20 cellular contexts compared by ENCODE assay signal in genomic region chr22:48784701-48785503, GRCh38.
"Had no signal": no experiment of that assay in that cellular context is flagged by ENCODE, and none has a peak within 500 bp of the region (broad histone marks: within the 10 kb centered on the region; RNA-seq: fewer than 3 reads in every experiment).

No MANE protein-coding gene starts in this region.

- H3K4me1 ChIP-seq: foreskin keratinocyte, left lung, transverse colon had no signal

- H3K27ac ChIP-seq: foreskin keratinocyte, left lung, transverse colon, VCaP had no signal

- H3K36me3 ChIP-seq: left lung, transverse colon had no signal

- ATAC-seq: activated CD4-positive, CD25-positive, alpha-beta regulatory T cell treated with anti-CD3 and anti-CD28 coated beads, Interleukin-2, amount 50 U/mL, for 24 hours; activated naive CD8-positive, alpha-beta T cell treated with anti-CD3 and anti-CD28 coated beads, Interleukin-2, amount 50 U/mL, for 24 hours; foreskin keratinocyte; left lung; sciatic nerve; SK-N-SH treated with all-trans-retinoic acid at 6 μM for 48 hours; stimulated activated memory B cell treated with anti-CD40 and anti-IgM and Interleukin-4, amounts not matched to agents 10 μg/mL and 1 μg/mL and 100 μg/mL, for 72 hours had no signal

- H3K9me3 ChIP-seq: left lung, transverse colon had no signal

- H3K36me3 Mint-ChIP-seq: memory B cell; stimulated activated memory B cell treated with anti-CD40 and anti-IgM and Interleukin-4, amounts not matched to agents 10 μg/mL and 1 μg/mL and 100 μg/mL, for 72 hours had no signal

- H3K4me3 ChIP-seq: left lung, smooth muscle cell, transverse colon had no signal

- H3K4me2 ChIP-seq: smooth muscle cell had no signal

- H3K27me3 ChIP-seq: foreskin keratinocyte, left lung, transverse colon had no signal

- H3K27me3 Mint-ChIP-seq: activated naive CD8-positive, alpha-beta T cell treated with anti-CD3 and anti-CD28 coated beads, Interleukin-2, amount 50 U/mL, for 24 hours had no signal

- H3K27ac Mint-ChIP-seq: activated naive CD8-positive, alpha-beta T cell treated with anti-CD3 and anti-CD28 coated beads, Interleukin-2, amount 50 U/mL, for 24 hours; memory B cell; stimulated activated memory B cell treated with anti-CD40 and anti-IgM and Interleukin-4, amounts not matched to agents 10 μg/mL and 1 μg/mL and 100 μg/mL, for 72 hours had no signal

- H3K4me3 Mint-ChIP-seq: activated naive CD8-positive, alpha-beta T cell treated with anti-CD3 and anti-CD28 coated beads, Interleukin-2, amount 50 U/mL, for 24 hours; memory B cell; stimulated activated memory B cell treated with anti-CD40 and anti-IgM and Interleukin-4, amounts not matched to agents 10 μg/mL and 1 μg/mL and 100 μg/mL, for 72 hours had no signal

- H3K9me3 Mint-ChIP-seq: activated naive CD8-positive, alpha-beta T cell treated with anti-CD3 and anti-CD28 coated beads, Interleukin-2, amount 50 U/mL, for 24 hours; stimulated activated memory B cell treated with anti-CD40 and anti-IgM and Interleukin-4, amounts not matched to agents 10 μg/mL and 1 μg/mL and 100 μg/mL, for 72 hours had no signal

- DNase-seq: activated CD4-positive, alpha-beta T cell treated with anti-CD3 and anti-CD28 coated beads, Interleukin-2, amount 50 U/mL, for 1 hour; activated CD8-positive, alpha-beta memory T cell treated with anti-CD3 and anti-CD28 coated beads for 24 hours; activated gamma-delta T cell; activated naive CD4-positive, alpha-beta T cell treated with anti-CD3 and anti-CD28 coated beads, Interleukin-2, amount 50 U/mL, for 16 hours; activated naive CD8-positive, alpha-beta T cell treated with anti-CD3 and anti-CD28 coated beads, Interleukin-2, amount 50 U/mL, for 24 hours; activated T-cell treated with anti-CD3 and anti-CD28 coated beads, Interleukin-2, amount 50 U/mL, for 48 hours; effector CD4-positive, alpha-beta T cell; erythroblast; foreskin keratinocyte; left lung; occipital lobe; stimulated activated CD4-positive, alpha-beta T cell treated with anti-CD3 and anti-CD28 coated beads, Interleukin-15, amount 100 ng/mL, for 24 hours; transverse colon had no signal

- H3K4me1 Mint-ChIP-seq: activated naive CD8-positive, alpha-beta T cell treated with anti-CD3 and anti-CD28 coated beads, Interleukin-2, amount 50 U/mL, for 24 hours; memory B cell; stimulated activated memory B cell treated with anti-CD40 and anti-IgM and Interleukin-4, amounts not matched to agents 10 μg/mL and 1 μg/mL and 100 μg/mL, for 72 hours had no signal
